Comparison of ENCODE assay signal across 22 cellular contexts in genomic region chr2:188203756-188204155, GRCh38.
DNase-seq lines count a peak whose midpoint lies in the region; ATAC-seq and TF ChIP-seq lines count a peak whose summit lies in the region.
"Had no signal": no experiment of that assay in that cellular context is flagged by ENCODE, and none has a peak within 500 bp of the region (broad histone marks: within the 10 kb centered on the region; RNA-seq: fewer than 3 reads in every experiment).

No MANE protein-coding gene starts in this region.

- H3K18ac ChIP-seq in IMR-90 (ENCODE audit: low read depth, low read length) = no peak overlapping the region

- in situ Hi-C loops in IMR-90 (cut with MboI; ENCODE audit: low sequenced_read_pairs) = no loop called here

- H3K4me3 ChIP-seq in IMR-90 (ENCODE audit: insufficient read depth, low read depth, low read length) = no peak overlapping the region
- no peak overlapping the region for H3K4me3 ChIP-seq in adipocyte (ENCODE audit: low read length)
- H3K4me3 ChIP-seq in fibroblast of villous mesenchyme (ENCODE audit: low read depth, low read length) = no peak overlapping the region
- H3K4me3 ChIP-seq in uterus = no peak overlapping the region
- H3K4me3 ChIP-seq in right cardiac atrium (ENCODE audit: low read length) = no peak overlapping the region

- H4K8ac ChIP-seq in IMR-90 (ENCODE audit: low read depth in 2 of 2, low read length in 2 of 2) = no peak overlapping the region

- dilution Hi-C loops in IMR-90 (cut with HindIII; ENCODE audit: low sequenced_read_pairs, unreplicated experiment) = no loop called here

- no peaks in the 10 kb centered on the region for H3K4me1 Mint-ChIP-seq in activated T-cell treated with anti-CD3 and anti-CD28 coated beads, Interleukin-2, amount 50 U/mL, for 4 hours (ENCODE audit: low read depth)

- H3K4ac ChIP-seq in IMR-90 (ENCODE audit: low read depth, low read length) = no peak overlapping the region

- H3K4me2 ChIP-seq in IMR-90 (ENCODE audit: low read depth, low read length) = no peak overlapping the region

- DNase-seq in IMR-90 (no peak), adipocyte (ENCODE audit: low read depth) (peak; percentile 52), fibroblast of villous mesenchyme (ENCODE audit: low read depth) (peak; percentile 20), uterus (no peak), left cardiac atrium (no peak), right cardiac atrium (no peak)
- DNase-seq in activated T-cell treated with anti-CD3 and anti-CD28 coated beads, Interleukin-2, amount 50 U/mL, for 4 hours = no peak
- DNase-seq: Calu3, DMS153, DND-41, Karpas-422, NCI-H1092 treated with DMSO at 0.1 percent for 48 hours, NCI-H1436, NCI-H187, NCI-H2081 treated with DMSO at 0.1 percent for 48 hours, NCI-H2171, NCI-H226, NCI-H510A, NCI-H69, SHP77 had no signal

- H3K9me3 ChIP-seq in IMR-90 (ENCODE audit: control insufficient read depth, insufficient read depth, low read length) (no peaks in the 10 kb centered on the region), adipocyte (ENCODE audit: control insufficient read depth, low read length) (no peaks in the 10 kb centered on the region), uterus (no peaks in the 10 kb centered on the region), right cardiac atrium (ENCODE audit: control insufficient read depth, low read length) (no peaks in the 10 kb centered on the region)

- no peak for TF ChIP-seq CTCF in IMR-90 (conservative IDR thresholded peaks at IDR 0.05; ENCODE audit: low read depth, low read length)
- TF ChIP-seq CTCF in fibroblast of villous mesenchyme (IDR thresholded peaks at IDR 0.05; ENCODE audit: insufficient read depth, low read depth, low read length) = no peak
- no peak for TF ChIP-seq CTCF in uterus (IDR thresholded peaks at IDR 0.05)

- no CpG with 5 or more reads among the region's 2 CpGs for WGBS in IMR-90 (ENCODE audit: extremely low coverage in 2 of 2, insufficient read length in 1 of 2), 2 experiments
- 88% methylated on average over 2 of the region's 2 CpGs for WGBS in right cardiac atrium

- no peak overlapping the region for H3K23ac ChIP-seq in IMR-90 (ENCODE audit: low read depth, low read length)

- H2AK9ac ChIP-seq in IMR-90 (replicated peaks; ENCODE audit: low read depth, low read length, poor library complexity) = no peak overlapping the region

- H3K27me3 Mint-ChIP-seq in activated T-cell treated with anti-CD3 and anti-CD28 coated beads, Interleukin-2, amount 50 U/mL, for 4 hours (ENCODE audit: low read depth) = no peaks in the 10 kb centered on the region

- H2BK5ac ChIP-seq in IMR-90 (ENCODE audit: low read depth, low read length, poor library complexity, severe bottlenecking) = no peak overlapping the region

- H3K27me3 ChIP-seq in IMR-90 (ENCODE audit: control insufficient read depth, insufficient read depth, low read length) (no peaks in the 10 kb centered on the region), adipocyte (replicated peaks; ENCODE audit: control insufficient read depth, insufficient read depth, low read length) (no peaks in the 10 kb centered on the region), uterus (no peaks in the 10 kb centered on the region), right cardiac atrium (ENCODE audit: control insufficient read depth, insufficient read depth) (no peaks in the 10 kb centered on the region)

- no peak overlapping the region for H2AFZ ChIP-seq in IMR-90 (replicated peaks; ENCODE audit: low read length, poor library complexity)

- CTCF ChIA-PET in IMR-90 (lab: Yijun Ruan, JAX) = no interaction called here

- H3K14ac ChIP-seq in IMR-90 (replicated peaks; ENCODE audit: low read depth, low read length) = no peak overlapping the region

- no peak overlapping the region for H2AK5ac ChIP-seq in IMR-90 (ENCODE audit: low read depth, low read length)

- POLR2A ChIA-PET in IMR-90 (lab: Charles Lee; ENCODE audit: unreplicated experiment) = no interaction called here

- TF ChIP-seq POLR2A in IMR-90 (IDR thresholded peaks at IDR 0.05; ENCODE audit: low read depth, low read length) (no peak), uterus (IDR thresholded peaks at IDR 0.05) (no peak)

- H3K4me1 ChIP-seq in IMR-90 (ENCODE audit: control insufficient read depth, insufficient read depth, low read length) (peaks cover 2% of the 10 kb centered on the region; the same call in 1 of the 2 replicates), adipocyte (ENCODE audit: control insufficient read depth, insufficient read depth, low read length) (peaks cover 4% of the 10 kb centered on the region), uterus (no peaks in the 10 kb centered on the region), right cardiac atrium (ENCODE audit: control insufficient read depth, insufficient read depth, low read length) (no peaks in the 10 kb centered on the region)

- H4K20me1 ChIP-seq in IMR-90 (ENCODE audit: insufficient read depth, low read length) = no peaks in the 10 kb centered on the region

- H3K9me3 Mint-ChIP-seq in activated T-cell treated with anti-CD3 and anti-CD28 coated beads, Interleukin-2, amount 50 U/mL, for 4 hours = peaks cover 5% of the 10 kb centered on the region

- no peaks in the 10 kb centered on the region for H3K79me1 ChIP-seq in IMR-90 (ENCODE audit: low read depth in 1 of 2, low read length in 2 of 2)

- H3K36me3 Mint-ChIP-seq in activated T-cell treated with anti-CD3 and anti-CD28 coated beads, Interleukin-2, amount 50 U/mL, for 4 hours (ENCODE audit: insufficient read depth) = no peaks in the 10 kb centered on the region

- no peak overlapping the region for H2BK15ac ChIP-seq in IMR-90 (ENCODE audit: low read depth, low read length)

- H3K56ac ChIP-seq in IMR-90 (ENCODE audit: extremely low read depth, insufficient read depth, low read length) = no peak overlapping the region

- H3K4me3 Mint-ChIP-seq in activated T-cell treated with anti-CD3 and anti-CD28 coated beads, Interleukin-2, amount 50 U/mL, for 4 hours = no peak overlapping the region

- H4K5ac ChIP-seq in IMR-90 (ENCODE audit: low read depth, low read length) = no peak overlapping the region

- ATAC-seq in IMR-90 (ENCODE audit: low read depth) = no peak
- ATAC-seq in left cardiac atrium = no peak
- no peak for ATAC-seq in activated T-cell treated with anti-CD3 and anti-CD28 coated beads, Interleukin-2, amount 50 U/mL, for 4 hours
- no peak for ATAC-seq in right cardiac atrium
- ATAC-seq: Panc1 had no signal

- TF ChIP-seq RAD21 in IMR-90 (IDR thresholded peaks at IDR 0.05; ENCODE audit: low read length) = no peak

- intact Hi-C loops in IMR-90 (cut with micrococcal nuclease) = no loop called here
- intact Hi-C loops in uterus (cut with DNase I; ENCODE audit: low total_unique reads) = no loop called here
- intact Hi-C loops in left cardiac atrium (cut with DNase I) = no loop called here
- intact Hi-C loops in right cardiac atrium (cut with DNase I) = no loop called here

- H3K27ac ChIP-seq in IMR-90 (ENCODE audit: insufficient read depth, low read length) = no peak overlapping the region
- H3K27ac ChIP-seq in uterus = peak overlapping the region; percentile 30 to 41
- no peak overlapping the region for H3K27ac ChIP-seq in right cardiac atrium (ENCODE audit: low read length)
- H3K27ac ChIP-seq: RWPE1 had no signal

- no peak overlapping the region for H4K91ac ChIP-seq in IMR-90 (ENCODE audit: insufficient read depth, low read depth, low read length)

- H2BK20ac ChIP-seq in IMR-90 (ENCODE audit: low read depth, low read length) = no peak overlapping the region

- no peaks in the 10 kb centered on the region for H3K36me3 ChIP-seq in IMR-90 (ENCODE audit: control insufficient read depth, insufficient read depth, low read length)
- no peaks in the 10 kb centered on the region for H3K36me3 ChIP-seq in adipocyte (ENCODE audit: control insufficient read depth, insufficient read depth, low read length, severe bottlenecking)
- H3K36me3 ChIP-seq in uterus = no peaks in the 10 kb centered on the region

- H3K9ac ChIP-seq in IMR-90 (ENCODE audit: low read depth, low read length) (no peak overlapping the region), adipocyte (ENCODE audit: low read length) (no peak overlapping the region)

- H3K9me1 ChIP-seq in IMR-90 (ENCODE audit: insufficient read depth, low read length) = no peaks in the 10 kb centered on the region

- no TSS peak for BruUV-seq in IMR-90 (replicated peaks; lab: Mats Ljungman, UMichigan)

- H2BK120ac ChIP-seq in IMR-90 (ENCODE audit: low read depth, low read length) = no peak overlapping the region

TF ChIP-seq in IMR-90, 13 proteins besides CTCF, POLR2A, EP300 and RAD21:
- TF ChIP-seq CEBPB (IDR thresholded peaks at IDR 0.05; ENCODE audit: low read depth, low read length) (peak; percentile 83), FOS (IDR thresholded peaks at IDR 0.05; ENCODE audit: low read depth, low read length) (no peak)
TF ChIP-seq in IMR-90: peak in this region for 1.

Comparison
In these comparisons a context has a peak if more than half of its experiments do, and no peak if none do; other contexts are left out.
1. DNase-seq: peak in adipocyte (single experiment) and fibroblast of villous mesenchyme (single experiment); none in IMR-90 (single experiment), uterus (0 of 2), left cardiac atrium (single experiment), activated T-cell treated with anti-CD3 and anti-CD28 coated beads, Interleukin-2, amount 50 U/mL, for 4 hours (single experiment) and right cardiac atrium (0 of 3).
2. H3K27ac ChIP-seq: peak in uterus (2 of 2); none in IMR-90 (single experiment) and right cardiac atrium (single experiment).